Comparison of ENCODE assay signal across 8 cellular contexts in the genomic region with DNA sequence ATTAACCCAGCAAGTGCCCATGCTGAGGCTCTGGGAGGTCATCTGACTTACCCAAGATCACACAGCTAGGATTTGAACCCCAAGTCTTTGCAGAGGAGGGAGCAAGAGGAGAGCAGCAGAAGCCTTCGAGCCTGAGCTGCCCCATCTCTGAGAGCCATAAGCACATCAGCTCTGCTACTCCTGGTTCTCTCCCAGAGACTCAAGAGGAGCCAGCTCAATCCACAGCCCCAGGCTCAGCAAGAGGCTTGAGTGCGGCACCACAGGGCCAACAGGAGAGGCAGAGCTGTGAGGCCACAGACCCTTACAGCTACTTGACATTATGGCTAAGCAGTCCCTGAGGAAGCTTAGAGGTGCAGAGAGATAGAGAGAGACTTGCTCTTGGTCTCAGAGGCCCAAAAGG. TPM values are rescaled to one million over a fixed set of nuclear protein-coding genes. Genes with fewer than 3 reads are reported as not detected.
"Had no signal": no experiment of that assay in that cellular context is flagged by ENCODE, and none has a peak within 500 bp of the region (broad histone marks: within the 10 kb centered on the region; RNA-seq: fewer than 3 reads in every experiment).

No MANE protein-coding gene starts in this region.

- ATAC-seq: HCT116, HepG2 had no signal

- H3K4me3 ChIP-seq: GM23248, HAP-1 had no signal

- H3K9me3 ChIP-seq: HAP-1 had no signal

- DNase-seq: GM23248, GOT3, H7, HFFc6 had no signal

- H3K4me1 ChIP-seq: HAP-1 had no signal

- H3K27ac ChIP-seq: GM23248, HL-60 had no signal

- H3K9ac ChIP-seq: GM23248 had no signal

- H3K36me3 ChIP-seq: HAP-1 had no signal

RNA-seq across cellular contexts. Expression of a gene that starts 15.9 kb away (rescaled TPM):
- total RNA-seq: GM23248, HepG2 had no signal
